In genomic region chr4:138182838-138183426, GRCh38 we compare ENCODE assay signal across 8 cellular contexts. TPM values are rescaled to one million over a fixed set of nuclear protein-coding genes. Genes with fewer than 3 reads are reported as not detected.
A peak's percentile ranks its signal among the peaks of the same experiment; 100 is the strongest.
DNase-seq lines count a peak whose midpoint lies in the region; ATAC-seq and TF ChIP-seq lines count a peak whose summit lies in the region.

No MANE protein-coding gene starts in this region.

- H3K36me3 ChIP-seq in tibial nerve (no peaks in the 10 kb centered on the region), H7 (replicated peaks; ENCODE audit: control insufficient read depth, insufficient read depth, low read length) (peaks cover 5% of the 10 kb centered on the region)

- no peaks in the 10 kb centered on the region for H3K9me3 ChIP-seq in tibial nerve

- whole genome bisulfite sequencing in tibial nerve, 2 donors, result 51 to 52% methylated on average over 6 of the region's 6 CpGs

- no peaks in the 10 kb centered on the region for H3K4me1 Mint-ChIP-seq in natural killer cell treated with Interleukin-12 subunit alpha and Interleukin-12 subunit beta and Interleukin-15 and Interleukin-18, amount 100 ng/mL, for 72 hours (ENCODE audit: low read depth in 2 of 2)

- peaks cover 4% of the 10 kb centered on the region for H3K36me3 Mint-ChIP-seq in natural killer cell treated with Interleukin-12 subunit alpha and Interleukin-12 subunit beta and Interleukin-15 and Interleukin-18, amount 100 ng/mL, for 72 hours

- H3K4me3 ChIP-seq in astrocyte of the cerebellum (ENCODE audit: low read depth, low read length), result no peak overlapping the region
- H3K4me3 ChIP-seq in tibial nerve, result no peak overlapping the region
- H3K4me3 ChIP-seq in H7 (ENCODE audit: insufficient read depth, low read depth, low read length), result no peak overlapping the region

- H3K27me3 ChIP-seq in tibial nerve, result no peaks in the 10 kb centered on the region
- H3K27me3 ChIP-seq in H7 (ENCODE audit: control insufficient read depth, insufficient read depth, low read length), result no peaks in the 10 kb centered on the region

- TF ChIP-seq CTCF in astrocyte of the cerebellum (IDR thresholded peaks at IDR 0.05; ENCODE audit: low read depth, low read length, missing control alignments), result peak; percentile 49
- peak; percentile 40 to 64 (median 56) for TF ChIP-seq CTCF in tibial nerve (IDR thresholded peaks at IDR 0.05)

- in situ Hi-C loops in astrocyte of the cerebellum (cut with HindIII; ENCODE audit: low sequenced_read_pairs), result no loop called here

- no peak for TF ChIP-seq EP300 in tibial nerve (IDR thresholded peaks at IDR 0.05)

- H3K9me3 Mint-ChIP-seq in natural killer cell treated with Interleukin-12 subunit alpha and Interleukin-12 subunit beta and Interleukin-15 and Interleukin-18, amount 100 ng/mL, for 72 hours, result no peaks in the 10 kb centered on the region

- no peak overlapping the region for H3K27ac ChIP-seq in tibial nerve

- H3K27ac Mint-ChIP-seq in natural killer cell treated with Interleukin-12 subunit alpha and Interleukin-12 subunit beta and Interleukin-15 and Interleukin-18, amount 100 ng/mL, for 72 hours, result no peak overlapping the region

- no peak for TF ChIP-seq POLR2A in tibial nerve (IDR thresholded peaks at IDR 0.05)

- DNase-seq in DMS153 (lab: John Stamatoyannopoulos, UW) (peak; percentile 15), NCI-H1092 treated with DMSO at 0.1 percent for 48 hours (lab: John Stamatoyannopoulos, UW) (peak; percentile 55), astrocyte of the cerebellum (ENCODE audit: low read depth) (peak; percentile 75), iPS-NIHi11 (ENCODE audit: low spot score) (peak; percentile 34), tibial nerve (ENCODE audit: low spot score in 2 of 2) (peak in 1 of 2 donors; percentile 72), H7 (no peak)
- no peak for DNase-seq in natural killer cell treated with Interleukin-12 subunit alpha and Interleukin-12 subunit beta and Interleukin-15 and Interleukin-18, amount 100 ng/mL, for 72 hours (ENCODE audit: low spot score)

- peak; percentile 59 for ATAC-seq in GM21447 (IDR thresholded peaks at IDR 0.05; ENCODE audit: unreplicated experiment)
- no peak for ATAC-seq in natural killer cell treated with Interleukin-12 subunit alpha and Interleukin-12 subunit beta and Interleukin-15 and Interleukin-18, amount 100 ng/mL, for 72 hours

- no peaks in the 10 kb centered on the region for H3K27me3 Mint-ChIP-seq in natural killer cell treated with Interleukin-12 subunit alpha and Interleukin-12 subunit beta and Interleukin-15 and Interleukin-18, amount 100 ng/mL, for 72 hours

- H3K4me1 ChIP-seq in tibial nerve, result peaks cover 0 to 14% (median 0%) of the 10 kb centered on the region in 4 donors

- no peak overlapping the region for H3K4me3 Mint-ChIP-seq in natural killer cell treated with Interleukin-12 subunit alpha and Interleukin-12 subunit beta and Interleukin-15 and Interleukin-18, amount 100 ng/mL, for 72 hours

RNA-seq across cellular contexts. Expression of gene SLC7A11, which starts 59.2 kb away (rescaled TPM):
- under 1 TPM; under 0.01 to 0.30 (median 0.21) TPM for total RNA-seq in tibial nerve
- total RNA-seq in natural killer cell treated with Interleukin-12 subunit alpha and Interleukin-12 subunit beta and Interleukin-15 and Interleukin-18, amount 100 ng/mL, for 72 hours, result 1 to 10 TPM; 7.6 to 9.1 TPM
- 7.1 and 10.2 TPM in 2 replicates for total RNA-seq in H7 (2014; rRNA removed; shearing (Covaris generic))

Comparison
In these comparisons a context has a peak if more than half of its experiments do, and no peak if none do; other contexts are left out.
1. DNase-seq: peak in DMS153 (single experiment), NCI-H1092 treated with DMSO at 0.1 percent for 48 hours (single experiment), astrocyte of the cerebellum (single experiment) and iPS-NIHi11 (single experiment); none in natural killer cell treated with Interleukin-12 subunit alpha and Interleukin-12 subunit beta and Interleukin-15 and Interleukin-18, amount 100 ng/mL, for 72 hours (single experiment) and H7 (single experiment).